Comparison of ENCODE assay signal across 8 cellular contexts in genomic region chr17:79045830-79046500, GRCh38. TPM values are rescaled to one million over a fixed set of nuclear protein-coding genes. Genes with fewer than 3 reads are reported as not detected.
A peak's percentile ranks its signal among the peaks of the same experiment; 100 is the strongest.
DNase-seq lines count a peak whose midpoint lies in the region; ATAC-seq and TF ChIP-seq lines count a peak whose summit lies in the region.

No MANE protein-coding gene starts in this region.

- no peaks in the 10 kb centered on the region for H3K9me3 ChIP-seq in naive thymus-derived CD4-positive, alpha-beta T cell (ENCODE audit: control insufficient read depth in 2 of 3, low read length in 3 of 3)

- H3K27ac ChIP-seq in naive thymus-derived CD4-positive, alpha-beta T cell (ENCODE audit: low read depth, low read length) = no peak overlapping the region

- no peak for TF ChIP-seq POLR2A in erythroblast (IDR thresholded peaks at IDR 0.05; ENCODE audit: low read length)

- no peaks in the 10 kb centered on the region for H3K36me3 ChIP-seq in naive thymus-derived CD4-positive, alpha-beta T cell (ENCODE audit: control insufficient read depth in 2 of 3, insufficient read depth in 3 of 3, low read length in 3 of 3)

- intact Hi-C loops in CD14-positive monocyte (cut with micrococcal nuclease) = loop anchor here (2.0 to 5.0 kb wide), 4 partner anchors 36 to 347 kb away; no protein-coding TSS in a partner anchor
- intact Hi-C loops in naive thymus-derived CD4-positive, alpha-beta T cell (cut with micrococcal nuclease) = loop anchor here (1.0 kb wide), 4 partner anchors 36 to 347 kb away; no protein-coding TSS in a partner anchor

- H3K4me3 ChIP-seq in naive thymus-derived CD4-positive, alpha-beta T cell (ENCODE audit: low read length) = no peak overlapping the region

- H3K9me3 Mint-ChIP-seq in CD14-positive monocyte = peaks cover 0 to 7% (median 0%) of the 10 kb centered on the region in 7 donors
- peaks cover 0 to 9% (median 0%) of the 10 kb centered on the region in 11 donors for H3K9me3 Mint-ChIP-seq in naive thymus-derived CD4-positive, alpha-beta T cell

- DNase-seq in CD14-positive monocyte (ENCODE audit: low spot score) = no peak
- peak; percentile 28 for DNase-seq in NOMO-1 treated with dmso at 0.1 percent for 144 hours (lab: John Stamatoyannopoulos, UW; ENCODE audit: unreplicated experiment)
- DNase-seq in activated T-cell treated with anti-CD3 and anti-CD28 coated beads for 24 hours (ENCODE audit: low read depth) = peak; percentile 46
- DNase-seq in erythroblast (lab: John Stamatoyannopoulos, UW) = peak; percentile 58 to 75
- DNase-seq in naive thymus-derived CD4-positive, alpha-beta T cell = peak in 8 of 9 donors; percentile 23 to 71 (median 56)
- DNase-seq in stimulated activated naive CD4-positive, alpha-beta T cell treated with Interleukin-2 at 50 U/mL for 16 hours (lab: John Stamatoyannopoulos, UW) = peak; percentile 51

- H3K27ac Mint-ChIP-seq in CD14-positive monocyte = no peak overlapping the region
- peak overlapping the region in 1 of 9 donors; percentile 32 for H3K27ac Mint-ChIP-seq in naive thymus-derived CD4-positive, alpha-beta T cell

- peaks cover 6 to 34% (median 24%) of the 10 kb centered on the region in 3 donors for H3K27me3 Mint-ChIP-seq in CD14-positive monocyte (ENCODE audit: low read depth in 3 of 3)
- H3K27me3 Mint-ChIP-seq in naive thymus-derived CD4-positive, alpha-beta T cell = peaks cover 4 to 17% (median 12%) of the 10 kb centered on the region in 5 donors

- ATAC-seq in HG02798 (IDR thresholded peaks at IDR 0.05; ENCODE audit: poor library complexity, unreplicated experiment) = peak; percentile 52
- ATAC-seq in naive thymus-derived CD4-positive, alpha-beta T cell = peak; percentile 85
- ATAC-seq in HG03378 (IDR thresholded peaks at IDR 0.05; ENCODE audit: unreplicated experiment) = no peak

- H3K4me3 Mint-ChIP-seq in CD14-positive monocyte = no peak overlapping the region
- no peak overlapping the region for H3K4me3 Mint-ChIP-seq in naive thymus-derived CD4-positive, alpha-beta T cell

- no peaks in the 10 kb centered on the region for H3K4me1 ChIP-seq in naive thymus-derived CD4-positive, alpha-beta T cell (ENCODE audit: control insufficient read depth in 2 of 2, insufficient read depth in 2 of 2, low read length in 2 of 2)

- no peaks in the 10 kb centered on the region for H3K27me3 ChIP-seq in naive thymus-derived CD4-positive, alpha-beta T cell (ENCODE audit: control insufficient read depth in 2 of 2, insufficient read depth in 2 of 2, low read length in 2 of 2)

- H3K36me3 Mint-ChIP-seq in CD14-positive monocyte = no peaks in the 10 kb centered on the region
- H3K36me3 Mint-ChIP-seq in naive thymus-derived CD4-positive, alpha-beta T cell = no peaks in the 10 kb centered on the region

- POLR2A ChIA-PET in naive thymus-derived CD4-positive, alpha-beta T cell (lab: Charles Lee) = interaction anchor here (0.6 to 0.8 kb wide), 2 partner anchors 28 to 329 kb away, joined by 3 read pairs; partner anchors contain the start of gene ENGASE

- TF ChIP-seq CTCF in CD14-positive monocyte (IDR thresholded peaks at IDR 0.05) = peak; percentile 97

- no peaks in the 10 kb centered on the region for H3K4me1 Mint-ChIP-seq in CD14-positive monocyte
- peaks cover 0 to 9% (median 5%) of the 10 kb centered on the region in 7 donors for H3K4me1 Mint-ChIP-seq in naive thymus-derived CD4-positive, alpha-beta T cell

- CTCF ChIA-PET in naive thymus-derived CD4-positive, alpha-beta T cell (lab: Charles Lee) = interaction anchor here (0.7 to 1.6 kb wide), 9 partner anchors 8 to 348 kb away, joined by 3 to 9 read pairs (median 4); no protein-coding TSS in a partner anchor

RNA-seq across cellular contexts. Expression of gene C1QTNF1, which starts 22.0 kb away (rescaled TPM):
- polyA plus RNA-seq in CD14-positive monocyte = not detected
- under 1 TPM in 1 of 5 experiments, not detected in 4; 0.10 TPM for total RNA-seq in naive thymus-derived CD4-positive, alpha-beta T cell
- not detected for polyA plus RNA-seq in naive thymus-derived CD4-positive, alpha-beta T cell

RNA-seq across cellular contexts. Expression of gene ENGASE, which starts 28.7 kb away (rescaled TPM):
- 1 to 10 TPM; 2.6 to 3.0 TPM for polyA plus RNA-seq in CD14-positive monocyte
- total RNA-seq in naive thymus-derived CD4-positive, alpha-beta T cell = 100 to 1,000 TPM in 2 of 5 experiments, 10 to 100 TPM in 3; 41.5 to 214 (median 85.9) TPM
- 1 to 10 TPM; 3.8 to 6.4 TPM for polyA plus RNA-seq in naive thymus-derived CD4-positive, alpha-beta T cell

RNA-seq across cellular contexts. Expression of gene CANT1, which starts 36.4 kb away (rescaled TPM):
- 10 to 100 TPM; 10.6 to 14.3 TPM for polyA plus RNA-seq in CD14-positive monocyte
- 10 to 100 TPM; 40.1 to 82.2 (median 43.0) TPM for total RNA-seq in naive thymus-derived CD4-positive, alpha-beta T cell
- polyA plus RNA-seq in naive thymus-derived CD4-positive, alpha-beta T cell = 10 to 100 TPM; 11.2 to 11.4 TPM
